12 cellular contexts compared by ENCODE assay signal in the genomic region with DNA sequence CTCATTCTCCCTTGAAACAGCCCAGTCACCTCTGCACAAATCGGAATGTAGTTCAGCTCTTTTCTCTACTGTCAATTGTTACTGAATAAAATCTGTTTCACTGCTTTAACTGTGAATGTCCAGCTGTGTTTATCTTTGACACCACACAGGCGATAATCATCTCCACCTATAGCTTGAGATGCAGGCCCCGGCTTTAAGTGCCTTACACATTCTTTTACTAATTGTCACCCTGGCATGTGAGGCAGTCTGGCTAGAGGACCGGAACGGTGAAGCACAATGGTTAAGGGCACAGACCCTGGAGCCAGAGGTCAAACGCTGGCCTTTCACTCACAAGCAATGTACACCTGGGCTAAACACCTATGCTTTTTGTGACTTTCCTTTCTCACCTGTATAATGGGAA.
DNase-seq lines count a peak whose midpoint lies in the region; ATAC-seq and TF ChIP-seq lines count a peak whose summit lies in the region.
"Had no signal": no experiment of that assay in that cellular context is flagged by ENCODE, and none has a peak within 500 bp of the region (broad histone marks: within the 10 kb centered on the region; RNA-seq: fewer than 3 reads in every experiment).

No MANE protein-coding gene starts in this region.

- intact Hi-C loops in left lung (cut with DNase I), result no loop called here

- no peak overlapping the region for H3K27ac ChIP-seq in left lung
- H3K27ac ChIP-seq: 22Rv1 had no signal

- H3K9me3 ChIP-seq in left lung, result no peaks in the 10 kb centered on the region

- no peaks in the 10 kb centered on the region for H3K4me1 ChIP-seq in left lung

- H3K27me3 ChIP-seq in left lung, result no peaks in the 10 kb centered on the region

- TF ChIP-seq CTCF in left lung (IDR thresholded peaks at IDR 0.05), result no peak

- no peaks in the 10 kb centered on the region for H3K36me3 ChIP-seq in left lung

- DNase-seq in NCI-H1417 (lab: John Stamatoyannopoulos, UW) (peak in 2 of 3 experiments; percentile 3 to 41), NCI-H1417 treated with DMSO at 0.1 percent for 48 hours (lab: John Stamatoyannopoulos, UW) (no peak), NCI-H748 (lab: John Stamatoyannopoulos, UW; ENCODE audit: unreplicated experiment) (peak; percentile 68), left lung (no peak), GM03348 (ENCODE audit: low spot score) (no peak), mesenteric fat pad (ENCODE audit: low spot score) (no peak), COLO668 (lab: John Stamatoyannopoulos, UW; ENCODE audit: unreplicated experiment) (no peak)
- DNase-seq: CD8-positive, alpha-beta memory T cell; DMS53; HCEC 1CT; HFFc6 had no signal

- H3K4me3 ChIP-seq in left lung, result no peak overlapping the region

- ATAC-seq in left lung, result peak; percentile 35

Comparison
In these comparisons a context has a peak if more than half of its experiments do, and no peak if none do; other contexts are left out.
1. DNase-seq: peak in NCI-H1417 (2 of 3) and NCI-H748 (single experiment); none in NCI-H1417 treated with DMSO at 0.1 percent for 48 hours (single experiment), left lung (0 of 2), GM03348 (single experiment), mesenteric fat pad (single experiment) and COLO668 (single experiment).